ENCODE assay signal across 1 cellular context in genomic region chr15:42719051-42719450, GRCh38.
TF ChIP-seq lines count a peak whose summit lies in the region.

No MANE protein-coding gene starts in this region.

TF ChIP-seq in GM23338, 12 proteins besides CTCF, POLR2A, EP300 and RAD21 (continued from another document):
- TF ChIP-seq ZNF462 (CRISPR knock-in tag; IDR thresholded peaks at IDR 0.05): no peak
- TF ChIP-seq CREB1 (CRISPR knock-in tag; IDR thresholded peaks at IDR 0.05; ENCODE audit: low read depth): no peak
- TF ChIP-seq ZNF331 (CRISPR knock-in tag; IDR thresholded peaks at IDR 0.05; ENCODE audit: low read depth): no peak
- no peak for TF ChIP-seq POLR2AphosphoS5 (IDR thresholded peaks at IDR 0.05; ENCODE audit: low read depth)
- no peak for TF ChIP-seq STAT1 (IDR thresholded peaks at IDR 0.05; ENCODE audit: unreplicated experiment)
- no peak for TF ChIP-seq NANOG (IDR thresholded peaks at IDR 0.05; ENCODE audit: borderline replicate concordance)
- no peak for TF ChIP-seq EZH2phosphoT487 (IDR thresholded peaks at IDR 0.05; ENCODE audit: unreplicated experiment)
